1 cellular context compared by ENCODE assay signal in genomic region chr16:57669476-57670162, GRCh38.
TF ChIP-seq lines count a peak whose summit lies in the region.

No MANE protein-coding gene starts in this region.

TF ChIP-seq in H1, 55 proteins besides CTCF, POLR2A, EP300 and RAD21:
- no peak for TF ChIP-seq SRF (IDR thresholded peaks at IDR 0.05; ENCODE audit: low read depth, low read length)
- TF ChIP-seq CBX5 (IDR thresholded peaks at IDR 0.05; ENCODE audit: low read depth, low read length) = no peak
- no peak for TF ChIP-seq MAFK (IDR thresholded peaks at IDR 0.05; ENCODE audit: low read depth, low read length)
- TF ChIP-seq JUN (IDR thresholded peaks at IDR 0.05; ENCODE audit: low read depth, low read length) = no peak
- no peak for TF ChIP-seq SUZ12 (IDR thresholded peaks at IDR 0.05; ENCODE audit: low read length)
- no peak for TF ChIP-seq HDAC6 (IDR thresholded peaks at IDR 0.05; ENCODE audit: low read depth, low read length)
TF ChIP-seq in H1: peak in this region for 0.
